Comparison of ENCODE assay signal across 1 cellular context in genomic region chr17:933168-934083, GRCh38.
TF ChIP-seq lines count a peak whose summit lies in the region.

No MANE protein-coding gene starts in this region.

TF ChIP-seq in K562, 482 proteins besides CTCF, POLR2A, EP300 and RAD21 (continued from another document):
- TF ChIP-seq ATF3 (IDR thresholded peaks at IDR 0.05) (peak; percentile 60), ATF3 (CRISPR knock-in tag; conservative IDR thresholded peaks at IDR 0.05) (no peak), SMARCE1 (IDR thresholded peaks at IDR 0.05) (peak; percentile 49; the same call in 1 of the 2 replicates), POLR2B (IDR thresholded peaks at IDR 0.05; ENCODE audit: low read depth, partially characterized antibody) (no peak)
TF ChIP-seq in K562: peak in this region for 12.
